18 cellular contexts compared by ENCODE assay signal in genomic region chr6:43286456-43286994, GRCh38. TPM values are rescaled to one million over a fixed set of nuclear protein-coding genes. Genes with fewer than 3 reads are reported as not detected.
DNase-seq lines count a peak whose midpoint lies in the region; ATAC-seq and TF ChIP-seq lines count a peak whose summit lies in the region.
"Had no signal": no experiment of that assay in that cellular context is flagged by ENCODE, and none has a peak within 500 bp of the region (broad histone marks: within the 10 kb centered on the region; RNA-seq: fewer than 3 reads in every experiment).

No MANE protein-coding gene starts in this region.

- H3K27me3 ChIP-seq in heart right ventricle (peaks cover 0 to 41% (median 13%) of the 10 kb centered on the region in 7 donors), layer of hippocampus (ENCODE audit: control insufficient read depth, insufficient read depth, low read length) (peaks cover 2% of the 10 kb centered on the region)

- H3K36me3 ChIP-seq in heart right ventricle = no peaks in the 10 kb centered on the region

- peak; percentile 53 for DNase-seq in Right ventricle myocardium inferior (ENCODE audit: missing footprints)
- DNase-seq in heart right ventricle = no peak
- DNase-seq in caudate nucleus (lab: John Stamatoyannopoulos, UW) = no peak
- no peak for DNase-seq in substantia nigra (lab: John Stamatoyannopoulos, UW)
- no peak for DNase-seq in NCI-H69 (lab: John Stamatoyannopoulos, UW)
- DNase-seq in AG08396 (ENCODE audit: low spot score) = no peak
- DNase-seq in activated CD4-positive, alpha-beta T cell treated with anti-CD3 and anti-CD28 coated beads for 48 hours = no peak
- DNase-seq: AML-193; Calu3; CD4-positive, alpha-beta T cell; DMS 273 treated with DMSO at 0.1 percent for 48 hours had no signal

- H3K4me1 ChIP-seq in heart right ventricle = no peaks in the 10 kb centered on the region

- ATAC-seq in Right ventricle myocardium inferior = no peak
- ATAC-seq in heart right ventricle = no peak

- no peak for TF ChIP-seq CTCF in heart right ventricle (IDR thresholded peaks at IDR 0.05)

- WGBS in heart right ventricle, 2 donors = 89% methylated on average over 7 of the region's 7 CpGs

- H3K27ac ChIP-seq in heart right ventricle (no peak overlapping the region), caudate nucleus (ENCODE audit: low read depth, low read length) (peak overlapping the region; percentile 18), layer of hippocampus (ENCODE audit: low read depth, low read length) (peak overlapping the region; percentile 22), substantia nigra (ENCODE audit: low read depth, low read length, poor library complexity, severe bottlenecking) (peak overlapping the region; percentile 59)
- H3K27ac ChIP-seq: 22Rv1, GM23248, HL-60 had no signal

- no peak overlapping the region for H3K4me3 ChIP-seq in heart right ventricle
- H3K4me3 ChIP-seq: GM23248 had no signal

- intact Hi-C loops in Right ventricle myocardium inferior (cut with DNase I) = no loop called here
- intact Hi-C loops in heart right ventricle (cut with DNase I) = no loop called here

- no peaks in the 10 kb centered on the region for H3K9me3 ChIP-seq in heart right ventricle

RNA-seq across cellular contexts. Expression of gene SLC22A7, which starts 11.5 kb away (rescaled TPM):
- total RNA-seq in Right ventricle myocardium inferior (not detected), heart right ventricle (under 1 TPM in 5 of 10 donors, not detected in 5; 0.15 to 0.37 (median 0.25) TPM)
- polyA plus RNA-seq in heart right ventricle = under 1 TPM in 1 of 2 donors, not detected in 1; 0.15 TPM
- total RNA-seq: A673; Calu3; CD4-positive, alpha-beta T cell; Daoy; GM23248; H7 had no signal
- polyA plus RNA-seq: GM23248 had no signal

RNA-seq across cellular contexts. Expression of gene CRIP3, which starts 22.1 kb away (rescaled TPM):
- total RNA-seq in Right ventricle myocardium inferior (7.1 TPM), heart right ventricle (10 to 100 TPM in 7 of 10 donors, 1 to 10 TPM in 3; 2.7 to 84.5 (median 26.3) TPM)
- polyA plus RNA-seq in heart right ventricle = 10 to 100 TPM in 1 of 2 donors, 1 to 10 TPM in 1; 3.0 to 72.3 TPM
- total RNA-seq: GM23248 had no signal
- polyA plus RNA-seq: GM23248 had no signal

RNA-seq across cellular contexts. Expression of gene TTBK1, which starts 43.2 kb away (rescaled TPM):
- total RNA-seq in Right ventricle myocardium inferior (0.19 TPM), heart right ventricle (under 1 TPM; 0.22 to 0.69 (median 0.32) TPM)
- polyA plus RNA-seq in heart right ventricle = under 1 TPM; 0.04 to 0.22 TPM
- total RNA-seq: A673; CD4-positive, alpha-beta T cell; Daoy; GM23248; H7 had no signal
- polyA plus RNA-seq: GM23248 had no signal

RNA-seq across cellular contexts. Expression of gene DNPH1, which starts 57.2 kb away (rescaled TPM):
- total RNA-seq in Right ventricle myocardium inferior (29.9 TPM), heart right ventricle (10 to 100 TPM; 16.0 to 29.6 (median 25.7) TPM)
- 10 to 100 TPM; 25.0 to 51.3 TPM for polyA plus RNA-seq in heart right ventricle

Comparison
In these comparisons a context has a peak if more than half of its experiments do, and no peak if none do; other contexts are left out.
1. H3K27ac ChIP-seq: peak in caudate nucleus (single experiment), layer of hippocampus (single experiment) and substantia nigra (single experiment); none in heart right ventricle (0 of 10).